ENCODE assay signal across 26 cellular contexts in the genomic region with DNA sequence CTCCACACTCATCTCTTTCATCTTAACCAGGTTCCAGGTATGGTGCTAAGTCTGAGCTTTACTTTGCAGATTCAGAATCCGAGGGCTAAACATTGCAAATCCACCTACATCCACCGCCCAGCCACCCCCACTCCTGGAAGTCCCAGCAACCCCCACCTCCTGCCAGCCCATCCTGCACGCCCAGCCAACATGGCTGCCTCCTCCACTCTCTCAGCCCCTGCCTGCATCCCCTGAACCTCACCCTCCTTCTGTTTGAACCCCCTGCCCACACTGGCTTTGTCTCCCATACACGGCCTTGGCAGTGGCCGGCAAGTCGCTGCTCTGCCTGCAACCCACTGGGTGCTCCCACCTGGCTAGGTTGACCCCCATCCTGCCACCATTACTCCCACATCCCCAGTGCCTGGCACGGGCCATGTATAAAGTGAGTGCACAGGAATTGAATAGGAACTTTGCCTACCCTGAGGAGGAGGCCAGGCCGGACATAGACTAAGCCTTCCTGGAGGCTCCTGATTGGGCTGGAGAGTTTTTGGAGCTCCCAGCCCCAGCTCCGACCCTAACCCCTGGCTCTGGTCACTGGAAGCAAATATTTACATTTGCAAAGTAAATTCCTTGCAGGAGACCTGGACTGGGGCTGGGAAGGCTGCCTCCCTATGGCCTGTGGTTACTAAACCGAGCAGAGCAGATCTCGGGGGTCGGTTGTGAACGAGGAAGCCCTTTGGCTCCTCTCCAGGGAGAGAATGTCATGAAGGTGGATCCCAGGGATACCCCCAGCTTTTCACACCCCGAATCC. TPM values are rescaled to one million over a fixed set of nuclear protein-coding genes. Genes with fewer than 3 reads are reported as not detected.
DNase-seq lines count a peak whose midpoint lies in the region; ATAC-seq, FAIRE-seq and TF ChIP-seq lines count a peak whose summit lies in the region.
"Had no signal": no experiment of that assay in that cellular context is flagged by ENCODE, and none has a peak within 500 bp of the region (broad histone marks: within the 10 kb centered on the region; RNA-seq: fewer than 3 reads in every experiment).

No MANE protein-coding gene starts in this region.

- peak; percentile 13 for TF ChIP-seq POLR2A in GM18951 (IDR thresholded peaks at IDR 0.05; ENCODE audit: extremely low read depth, insufficient read depth, insufficient read length)

- TF ChIP-seq CTCF in pancreas (IDR thresholded peaks at IDR 0.05) = no peak

- intact Hi-C loops in pancreas (cut with DNase I) = no loop called here

- in situ Hi-C loops in GM18951 (cut with MboI; ENCODE audit: low sequenced_read_pairs, unreplicated experiment) = no loop called here

- peak in 3 of 4 donors; percentile 38 to 64 (median 59) for ATAC-seq in pancreas
- ATAC-seq in GM19023 (IDR thresholded peaks at IDR 0.05; ENCODE audit: unreplicated experiment) = no peak
- ATAC-seq: activated CD4-positive, CD25-positive, alpha-beta regulatory T cell treated with anti-CD3 and anti-CD28 coated beads, Interleukin-2, amount 50 U/mL, for 24 hours; activated naive CD4-positive, alpha-beta T cell treated with anti-CD3 and anti-CD28 coated beads, Interleukin-2, amount 50 U/mL, for 72 hours; CD8-positive, alpha-beta T cell; heart left ventricle; naive thymus-derived CD8-positive, alpha-beta T cell had no signal

- H3K36me3 ChIP-seq in pancreas = no peaks in the 10 kb centered on the region
- H3K36me3 ChIP-seq: heart left ventricle, SJCRH30 had no signal

- no peaks in the 10 kb centered on the region for H3K27me3 ChIP-seq in pancreas
- H3K27me3 ChIP-seq: heart left ventricle, SJCRH30 had no signal

- H3K4me3 ChIP-seq in pancreas = no peak overlapping the region
- H3K4me3 ChIP-seq: heart left ventricle, SJCRH30 had no signal

- H3K4me1 ChIP-seq in pancreas = peaks cover 7 to 23% (median 15%) of the 10 kb centered on the region in 3 donors

- FAIRE-seq in pancreas (lab: Jason Lieb, UNC) = no peak
- FAIRE-seq: GM18507, keratinocyte had no signal

- no peaks in the 10 kb centered on the region for H3K9me3 ChIP-seq in pancreas
- H3K9me3 ChIP-seq: heart left ventricle, SJCRH30 had no signal

- 46 to 47% methylated on average over 14 of the region's 14 CpGs for WGBS in pancreas, 2 donors

- no peak overlapping the region for H3K27ac ChIP-seq in pancreas
- H3K27ac ChIP-seq: heart left ventricle, SJCRH30 had no signal

- peak; percentile 31 for DNase-seq in NCI-H69 (lab: John Stamatoyannopoulos, UW)
- peak; percentile 59 for DNase-seq in iPS-NIHi11 (ENCODE audit: low spot score)
- DNase-seq in pancreas = peak in 3 of 6 donors; percentile 18 to 59 (median 42)
- DNase-seq in NCI-H510A (lab: John Stamatoyannopoulos, UW) = no peak
- DNase-seq in NCI-H1417 treated with DMSO at 0.1 percent for 48 hours (lab: John Stamatoyannopoulos, UW) = no peak
- no peak for DNase-seq in foreskin melanocyte
- DNase-seq: activated CD8-positive, alpha-beta memory T cell treated with anti-CD3 and anti-CD28 coated beads for 24 hours; activated T-cell treated with anti-CD3 and anti-CD28 coated beads, Interleukin-2, amount 50 U/mL, for 48 hours; CD8-positive, alpha-beta T cell; DMS79 treated with DMSO at 0.1 percent for 48 hours; effector memory CD4-positive, alpha-beta T cell; heart left ventricle; mammary epithelial cell; naive thymus-derived CD8-positive, alpha-beta T cell; NCI-H1436; NCI-H2171 treated with DMSO at 0.1 percent for 48 hours; NCI-H82; SJCRH30; stimulated activated CD4-positive, alpha-beta T cell treated with anti-CD3 and anti-CD28 coated beads, Interleukin-12 subunit alpha, Interleukin-12 subunit beta, amount 100 ng/mL, for 4 hours had no signal

RNA-seq across cellular contexts. Expression of gene EMID1, which starts 14.4 kb away (rescaled TPM):
- total RNA-seq in pancreas = 10 to 100 TPM in 2 of 6 donors, 1 to 10 TPM in 4; 6.2 to 10.6 (median 8.3) TPM
- 10 to 100 TPM; 11.7 to 16.8 TPM for polyA plus RNA-seq in pancreas
- total RNA-seq: CD8-positive, alpha-beta T cell; chondrocyte; naive thymus-derived CD8-positive, alpha-beta T cell had no signal
- polyA plus RNA-seq: keratinocyte; mammary epithelial cell; naive thymus-derived CD8-positive, alpha-beta T cell had no signal

RNA-seq across cellular contexts. Expression of gene RHBDD3, which starts 47.7 kb away (rescaled TPM):
- 10 to 100 TPM in 2 of 6 donors, 1 to 10 TPM in 4; 5.4 to 13.2 (median 9.0) TPM for total RNA-seq in pancreas
- 10 to 100 TPM; 36.2 to 38.2 TPM for polyA plus RNA-seq in pancreas

RNA-seq across cellular contexts. Expression of gene EWSR1, which starts 48.0 kb away (rescaled TPM):
- 100 to 1,000 TPM in 3 of 6 donors, 10 to 100 TPM in 3; 49.2 to 104 (median 87.5) TPM for total RNA-seq in pancreas
- 100 to 1,000 TPM; 136 to 257 TPM for polyA plus RNA-seq in pancreas

Comparison
In these comparisons a context has a peak if more than half of its experiments do, and no peak if none do; other contexts are left out.
1. DNase-seq: peak in NCI-H69 (single experiment) and iPS-NIHi11 (single experiment); none in NCI-H510A (single experiment), NCI-H1417 treated with DMSO at 0.1 percent for 48 hours (single experiment) and foreskin melanocyte (single experiment).